Comparison of ENCODE assay signal across 1 cellular context in the genomic region with DNA sequence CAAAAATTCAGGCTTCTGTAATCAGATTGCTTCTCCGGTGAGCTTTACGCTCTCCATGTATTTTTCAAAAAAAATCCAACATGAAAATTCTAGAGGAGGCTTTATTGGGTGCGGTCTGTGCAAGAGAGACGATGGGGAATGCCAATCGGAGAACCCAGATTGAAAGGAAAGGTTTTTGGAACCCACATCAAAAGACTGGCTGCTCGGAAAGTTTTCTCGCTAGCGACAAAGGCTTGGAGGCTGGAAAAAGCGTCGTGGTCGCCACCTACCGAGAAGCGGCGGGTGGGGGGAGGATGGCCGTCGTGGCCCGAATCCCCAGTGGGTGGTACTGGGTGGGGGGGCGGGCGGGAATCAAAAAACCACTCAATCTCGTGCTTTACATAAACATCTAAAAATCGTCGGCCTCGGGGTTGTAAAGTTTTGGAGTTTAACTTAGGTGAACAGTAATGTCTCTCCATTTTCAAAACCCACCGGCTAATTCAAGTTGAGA.
TF ChIP-seq lines count a peak whose summit lies in the region.

No MANE protein-coding gene starts in this region.

TF ChIP-seq in K562, 482 proteins besides CTCF, POLR2A, EP300 and RAD21 (continued from another document):
- TF ChIP-seq BCOR (IDR thresholded peaks at IDR 0.05) (no peak), SIX5 (IDR thresholded peaks at IDR 0.05; ENCODE audit: borderline replicate concordance in 1 of 2, insufficient read depth in 1 of 2, low read depth in 1 of 2, low read length in 2 of 2) (no peak), TAF1 (IDR thresholded peaks at IDR 0.05; ENCODE audit: control insufficient read depth, extremely low read depth, insufficient read depth, low read length, severe bottlenecking) (peak; percentile 22), HSF4 (CRISPR knock-in tag; IDR thresholded peaks at IDR 0.05; ENCODE audit: borderline replicate concordance) (no peak), CREM (IDR thresholded peaks at IDR 0.05; ENCODE audit: low read depth) (0 out of 2 replicates have a peak, but pooled peaks have one; percentile 34), LEF1 (IDR thresholded peaks at IDR 0.05) (peak; percentile 71; the same call in 1 of the 2 replicates), NELFE (IDR thresholded peaks at IDR 0.05; ENCODE audit: insufficient read depth, insufficient read length) (no peak), CC2D1A (IDR thresholded peaks at IDR 0.05) (no peak), RBM22 (IDR thresholded peaks at IDR 0.05; ENCODE audit: low read depth, low read length, poor library complexity, severe bottlenecking) (no peak), HCFC1 (IDR thresholded peaks at IDR 0.05; ENCODE audit: low read depth, low read length) (no peak), CHD1 (IDR thresholded peaks at IDR 0.05; ENCODE audit: low read length) (peak; percentile 27), ZNF668 (CRISPR knock-in tag; IDR thresholded peaks at IDR 0.05) (no peak), MECOM (CRISPR knock-in tag; IDR thresholded peaks at IDR 0.05) (no peak), SMAD3 (CRISPR knock-in tag; conservative IDR thresholded peaks at IDR 0.05) (no peak), ZNF76 (CRISPR knock-in tag; IDR thresholded peaks at IDR 0.05; ENCODE audit: borderline replicate concordance) (no peak)
- TF ChIP-seq, protein P1, sequence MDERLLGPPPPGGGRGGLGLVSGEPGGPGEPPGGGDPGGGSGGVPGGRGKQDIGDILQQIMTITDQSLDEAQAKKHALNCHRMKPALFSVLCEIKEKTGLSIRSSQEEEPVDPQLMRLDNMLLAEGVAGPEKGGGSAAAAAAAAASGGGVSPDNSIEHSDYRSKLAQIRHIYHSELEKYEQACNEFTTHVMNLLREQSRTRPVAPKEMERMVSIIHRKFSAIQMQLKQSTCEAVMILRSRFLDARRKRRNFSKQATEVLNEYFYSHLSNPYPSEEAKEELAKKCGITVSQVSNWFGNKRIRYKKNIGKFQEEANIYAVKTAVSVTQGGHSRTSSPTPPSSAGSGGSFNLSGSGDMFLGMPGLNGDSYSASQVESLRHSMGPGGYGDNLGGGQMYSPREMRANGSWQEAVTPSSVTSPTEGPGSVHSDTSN (CRISPR knock-in tag; IDR thresholded peaks at IDR 0.05; ENCODE audit: low read depth), result no peak
- TF ChIP-seq, protein P1 (tag; conservative IDR thresholded peaks at IDR 0.05; ENCODE audit: low read depth), result no peak
- TF ChIP-seq, protein P2, sequence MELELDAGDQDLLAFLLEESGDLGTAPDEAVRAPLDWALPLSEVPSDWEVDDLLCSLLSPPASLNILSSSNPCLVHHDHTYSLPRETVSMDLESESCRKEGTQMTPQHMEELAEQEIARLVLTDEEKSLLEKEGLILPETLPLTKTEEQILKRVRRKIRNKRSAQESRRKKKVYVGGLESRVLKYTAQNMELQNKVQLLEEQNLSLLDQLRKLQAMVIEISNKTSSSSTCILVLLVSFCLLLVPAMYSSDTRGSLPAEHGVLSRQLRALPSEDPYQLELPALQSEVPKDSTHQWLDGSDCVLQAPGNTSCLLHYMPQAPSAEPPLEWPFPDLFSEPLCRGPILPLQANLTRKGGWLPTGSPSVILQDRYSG (tag; conservative IDR thresholded peaks at IDR 0.05; ENCODE audit: low read depth), result no peak
- TF ChIP-seq, protein P3, sequence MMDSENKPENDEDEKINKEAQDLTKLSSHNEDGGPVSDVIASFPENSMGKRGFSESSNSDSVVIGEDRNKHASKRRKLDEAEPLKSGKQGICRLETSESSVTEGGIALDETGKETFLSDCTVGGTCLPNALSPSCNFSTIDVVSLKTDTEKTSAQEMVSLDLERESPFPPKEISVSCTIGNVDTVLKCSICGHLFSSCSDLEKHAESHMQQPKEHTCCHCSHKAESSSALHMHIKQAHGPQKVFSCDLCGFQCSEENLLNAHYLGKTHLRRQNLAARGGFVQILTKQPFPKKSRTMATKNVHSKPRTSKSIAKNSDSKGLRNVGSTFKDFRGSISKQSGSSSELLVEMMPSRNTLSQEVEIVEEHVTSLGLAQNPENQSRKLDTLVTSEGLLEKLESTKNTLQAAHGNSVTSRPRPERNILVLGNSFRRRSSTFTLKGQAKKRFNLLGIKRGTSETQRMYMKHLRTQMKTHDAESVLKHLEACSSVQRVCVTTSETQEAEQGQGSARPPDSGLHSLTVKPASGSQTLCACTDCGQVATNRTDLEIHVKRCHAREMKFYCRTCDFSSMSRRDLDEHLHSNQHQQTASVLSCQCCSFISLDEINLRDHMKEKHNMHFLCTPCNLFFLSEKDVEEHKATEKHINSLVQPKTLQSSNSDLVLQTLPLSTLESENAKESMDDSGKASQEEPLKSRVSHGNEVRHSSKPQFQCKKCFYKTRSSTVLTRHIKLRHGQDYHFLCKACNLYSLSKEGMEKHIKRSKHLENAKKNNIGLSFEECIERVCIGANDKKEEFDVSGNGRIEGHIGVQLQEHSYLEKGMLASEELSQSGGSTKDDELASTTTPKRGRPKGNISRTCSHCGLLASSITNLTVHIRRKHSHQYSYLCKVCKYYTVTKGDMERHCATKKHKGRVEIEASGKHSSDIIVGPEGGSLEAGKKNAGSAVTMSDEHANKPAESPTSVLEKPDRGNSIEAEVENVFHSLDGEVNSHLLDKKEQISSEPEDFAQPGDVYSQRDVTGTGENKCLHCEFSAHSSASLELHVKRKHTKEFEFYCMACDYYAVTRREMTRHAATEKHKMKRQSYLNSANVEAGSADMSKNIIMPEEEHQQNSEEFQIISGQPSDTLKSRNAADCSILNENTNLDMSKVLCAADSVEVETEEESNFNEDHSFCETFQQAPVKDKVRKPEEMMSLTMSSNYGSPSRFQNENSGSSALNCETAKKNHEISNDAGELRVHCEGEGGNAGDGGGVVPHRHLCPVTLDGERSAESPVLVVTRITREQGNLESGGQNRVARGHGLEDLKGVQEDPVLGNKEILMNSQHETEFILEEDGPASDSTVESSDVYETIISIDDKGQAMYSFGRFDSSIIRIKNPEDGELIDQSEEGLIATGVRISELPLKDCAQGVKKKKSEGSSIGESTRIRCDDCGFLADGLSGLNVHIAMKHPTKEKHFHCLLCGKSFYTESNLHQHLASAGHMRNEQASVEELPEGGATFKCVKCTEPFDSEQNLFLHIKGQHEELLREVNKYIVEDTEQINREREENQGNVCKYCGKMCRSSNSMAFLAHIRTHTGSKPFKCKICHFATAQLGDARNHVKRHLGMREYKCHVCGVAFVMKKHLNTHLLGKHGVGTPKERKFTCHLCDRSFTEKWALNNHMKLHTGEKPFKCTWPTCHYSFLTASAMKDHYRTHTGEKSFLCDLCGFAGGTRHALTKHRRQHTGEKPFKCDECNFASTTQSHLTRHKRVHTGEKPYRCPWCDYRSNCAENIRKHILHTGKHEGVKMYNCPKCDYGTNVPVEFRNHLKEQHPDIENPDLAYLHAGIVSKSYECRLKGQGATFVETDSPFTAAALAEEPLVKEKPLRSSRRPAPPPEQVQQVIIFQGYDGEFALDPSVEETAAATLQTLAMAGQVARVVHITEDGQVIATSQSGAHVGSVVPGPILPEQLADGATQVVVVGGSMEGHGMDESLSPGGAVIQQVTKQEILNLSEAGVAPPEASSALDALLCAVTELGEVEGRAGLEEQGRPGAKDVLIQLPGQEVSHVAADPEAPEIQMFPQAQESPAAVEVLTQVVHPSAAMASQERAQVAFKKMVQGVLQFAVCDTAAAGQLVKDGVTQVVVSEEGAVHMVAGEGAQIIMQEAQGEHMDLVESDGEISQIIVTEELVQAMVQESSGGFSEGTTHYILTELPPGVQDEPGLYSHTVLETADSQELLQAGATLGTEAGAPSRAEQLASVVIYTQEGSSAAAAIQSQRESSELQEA (IDR thresholded peaks at IDR 0.05; ENCODE audit: low read depth), result no peak
- TF ChIP-seq, protein P4, sequence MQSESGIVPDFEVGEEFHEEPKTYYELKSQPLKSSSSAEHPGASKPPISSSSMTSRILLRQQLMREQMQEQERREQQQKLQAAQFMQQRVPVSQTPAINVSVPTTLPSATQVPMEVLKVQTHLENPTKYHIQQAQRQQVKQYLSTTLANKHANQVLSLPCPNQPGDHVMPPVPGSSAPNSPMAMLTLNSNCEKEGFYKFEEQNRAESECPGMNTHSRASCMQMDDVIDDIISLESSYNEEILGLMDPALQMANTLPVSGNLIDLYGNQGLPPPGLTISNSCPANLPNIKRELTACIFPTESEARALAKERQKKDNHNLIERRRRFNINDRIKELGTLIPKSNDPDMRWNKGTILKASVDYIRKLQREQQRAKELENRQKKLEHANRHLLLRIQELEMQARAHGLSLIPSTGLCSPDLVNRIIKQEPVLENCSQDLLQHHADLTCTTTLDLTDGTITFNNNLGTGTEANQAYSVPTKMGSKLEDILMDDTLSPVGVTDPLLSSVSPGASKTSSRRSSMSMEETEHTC (IDR thresholded peaks at IDR 0.05), result no peak
